In the genomic region with DNA sequence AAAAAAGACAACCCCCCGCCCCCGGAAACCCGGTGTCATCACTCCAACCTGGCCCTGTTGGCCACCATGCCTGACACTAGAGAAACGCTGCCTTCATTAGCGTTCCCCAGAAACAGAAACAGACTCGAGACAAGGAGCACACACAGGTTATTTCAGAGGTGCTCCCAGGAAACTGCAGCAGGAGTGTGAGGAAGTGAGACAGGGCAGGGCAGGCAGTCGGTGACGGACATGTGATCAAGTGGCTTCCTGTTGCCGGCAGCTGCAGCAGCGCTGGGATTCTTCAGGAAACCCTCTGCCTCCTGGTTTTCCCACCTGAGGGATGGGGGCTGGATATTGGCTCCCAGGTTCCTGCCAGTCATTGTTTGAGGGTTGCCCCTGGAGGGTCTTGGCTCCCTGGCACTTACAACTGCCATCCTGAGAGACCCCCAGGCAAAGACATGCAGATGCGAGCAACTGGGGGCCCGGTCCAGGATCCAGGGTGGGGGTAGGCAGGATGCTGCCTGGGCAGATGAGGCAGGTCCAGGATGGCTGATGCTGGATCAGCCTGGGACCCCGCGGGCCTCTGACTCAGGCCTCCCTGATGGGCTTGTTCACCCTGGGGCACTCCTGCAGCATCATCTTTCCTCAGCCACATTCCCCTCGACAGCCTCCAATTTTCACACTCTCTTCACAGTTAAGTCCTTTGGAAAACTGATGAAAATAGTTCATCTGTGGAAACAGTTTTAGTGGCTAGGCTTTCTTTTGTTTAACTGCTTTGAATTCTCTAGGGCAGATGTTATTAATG, we compare ENCODE assay signal across 16 cellular contexts.
"Had no signal": no experiment of that assay in that cellular context is flagged by ENCODE, and none has a peak within 500 bp of the region (broad histone marks: within the 10 kb centered on the region; RNA-seq: fewer than 3 reads in every experiment).

No MANE protein-coding gene starts in this region.

- H2AFZ ChIP-seq: hepatocyte had no signal

- H3K36me3 Mint-ChIP-seq: natural killer cell; stimulated activated effector memory CD8-positive, alpha-beta T cell treated with anti-CD3 and anti-CD28 coated beads, Interleukin-12 subunit alpha, Interleukin-12 subunit beta, amount 100 ng/mL, for 72 hours had no signal

- H3K27me3 ChIP-seq: brain microvascular endothelial cell, hepatocyte, right lobe of liver, transverse colon had no signal

- H3K9me3 Mint-ChIP-seq: activated B cell treated with CpG ODN at 0.5 μM for 24 hours; dendritic cell treated with granulocyte-macrophage colony-stimulating factor and Interleukin-4, amounts not matched to agents 40 ng/mL and 50 ng/mL, for 4 days; effector memory CD8-positive, alpha-beta T cell; natural killer cell; stimulated activated effector memory CD8-positive, alpha-beta T cell treated with anti-CD3 and anti-CD28 coated beads, Interleukin-12 subunit alpha, Interleukin-12 subunit beta, amount 100 ng/mL, for 72 hours had no signal

- H3K4me3 ChIP-seq: hepatocyte, lower lobe of right lung, right lobe of liver, transverse colon had no signal

- ATAC-seq: effector memory CD8-positive, alpha-beta T cell; lower lobe of right lung; natural killer cell; right lobe of liver; stimulated activated effector memory CD8-positive, alpha-beta T cell treated with anti-CD3 and anti-CD28 coated beads, Interleukin-12 subunit alpha, Interleukin-12 subunit beta, amount 100 ng/mL, for 72 hours had no signal

- DNase-seq: activated B cell treated with CpG ODN at 0.5 μM for 24 hours; activated gamma-delta T cell; activated T-cell treated with anti-CD3 and anti-CD28 coated beads, Interleukin-2, amount 50 U/mL, for 48 hours; amygdala; brain microvascular endothelial cell; cerebellar nuclear complex; effector memory CD8-positive, alpha-beta T cell; erythroblast; lower lobe of right lung; natural killer cell; nucleus accumbens; right lobe of liver; transverse colon had no signal

- H3K4me3 Mint-ChIP-seq: activated B cell treated with CpG ODN at 0.5 μM for 24 hours; dendritic cell treated with granulocyte-macrophage colony-stimulating factor and Interleukin-4, amounts not matched to agents 40 ng/mL and 50 ng/mL, for 4 days; effector memory CD8-positive, alpha-beta T cell; natural killer cell; stimulated activated effector memory CD8-positive, alpha-beta T cell treated with anti-CD3 and anti-CD28 coated beads, Interleukin-12 subunit alpha, Interleukin-12 subunit beta, amount 100 ng/mL, for 72 hours had no signal

- H3K4me1 ChIP-seq: lower lobe of right lung, right lobe of liver, transverse colon had no signal

- H3K27ac ChIP-seq: brain microvascular endothelial cell, hepatocyte, lower lobe of right lung, right lobe of liver, transverse colon had no signal

- H3K27me3 Mint-ChIP-seq: activated B cell treated with CpG ODN at 0.5 μM for 24 hours; dendritic cell treated with granulocyte-macrophage colony-stimulating factor and Interleukin-4, amounts not matched to agents 40 ng/mL and 50 ng/mL, for 4 days had no signal

- H3K4me2 ChIP-seq: hepatocyte had no signal

- H3K79me2 ChIP-seq: hepatocyte had no signal

- H3K9me3 ChIP-seq: lower lobe of right lung, right lobe of liver, transverse colon had no signal

- H3K36me3 ChIP-seq: brain microvascular endothelial cell, lower lobe of right lung, right lobe of liver, transverse colon had no signal

- H3K27ac Mint-ChIP-seq: activated B cell treated with CpG ODN at 0.5 μM for 24 hours; dendritic cell treated with granulocyte-macrophage colony-stimulating factor and Interleukin-4, amounts not matched to agents 40 ng/mL and 50 ng/mL, for 4 days; effector memory CD8-positive, alpha-beta T cell; natural killer cell; stimulated activated effector memory CD8-positive, alpha-beta T cell treated with anti-CD3 and anti-CD28 coated beads, Interleukin-12 subunit alpha, Interleukin-12 subunit beta, amount 100 ng/mL, for 72 hours had no signal
